1 cellular context compared by ENCODE assay signal in the genomic region with DNA sequence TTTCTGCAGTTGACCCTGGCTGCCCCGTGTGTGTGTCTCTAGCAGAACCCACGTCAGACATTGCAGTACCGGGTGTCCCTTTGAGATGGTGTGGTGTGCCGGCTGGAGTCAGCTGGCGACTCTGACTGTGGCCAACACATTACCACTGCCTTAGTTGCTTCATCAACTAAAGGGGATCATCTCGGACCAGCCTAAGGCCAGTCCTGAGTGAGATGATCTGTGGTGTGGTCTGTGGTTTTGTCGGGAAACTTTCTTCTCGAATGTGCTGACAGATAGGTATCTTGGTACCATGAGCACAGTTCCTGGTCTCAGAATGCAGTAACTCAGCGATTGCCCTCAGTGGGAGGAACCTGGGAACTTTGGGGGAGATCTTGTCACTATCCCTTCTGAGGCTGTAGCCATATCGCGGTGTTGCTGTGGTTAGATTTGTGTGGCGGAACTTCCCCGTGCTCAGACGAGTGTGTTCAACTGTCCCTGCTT.
TF ChIP-seq lines count a peak whose summit lies in the region.

No MANE protein-coding gene starts in this region.

TF ChIP-seq in HepG2, 621 proteins besides CTCF, POLR2A, EP300 and RAD21:
- no peak for TF ChIP-seq ZNF746 (CRISPR knock-in tag; IDR thresholded peaks at IDR 0.05)
- no peak for TF ChIP-seq NBN (conservative IDR thresholded peaks at IDR 0.05)
- no peak for TF ChIP-seq ZNF34 (CRISPR knock-in tag; IDR thresholded peaks at IDR 0.05; ENCODE audit: borderline replicate concordance)
- TF ChIP-seq TSC22D2 (CRISPR knock-in tag; IDR thresholded peaks at IDR 0.05; ENCODE audit: borderline replicate concordance): no peak
- TF ChIP-seq, protein P1, sequence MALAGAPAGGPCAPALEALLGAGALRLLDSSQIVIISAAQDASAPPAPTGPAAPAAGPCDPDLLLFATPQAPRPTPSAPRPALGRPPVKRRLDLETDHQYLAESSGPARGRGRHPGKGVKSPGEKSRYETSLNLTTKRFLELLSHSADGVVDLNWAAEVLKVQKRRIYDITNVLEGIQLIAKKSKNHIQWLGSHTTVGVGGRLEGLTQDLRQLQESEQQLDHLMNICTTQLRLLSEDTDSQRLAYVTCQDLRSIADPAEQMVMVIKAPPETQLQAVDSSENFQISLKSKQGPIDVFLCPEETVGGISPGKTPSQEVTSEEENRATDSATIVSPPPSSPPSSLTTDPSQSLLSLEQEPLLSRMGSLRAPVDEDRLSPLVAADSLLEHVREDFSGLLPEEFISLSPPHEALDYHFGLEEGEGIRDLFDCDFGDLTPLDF (CRISPR knock-in tag; IDR thresholded peaks at IDR 0.05): no peak
- no peak for TF ChIP-seq MXD4 (CRISPR knock-in tag; IDR thresholded peaks at IDR 0.05)
- no peak for TF ChIP-seq ZNF263 (CRISPR knock-in tag; IDR thresholded peaks at IDR 0.05)
- TF ChIP-seq BORCS8-MEF2B (CRISPR knock-in tag; IDR thresholded peaks at IDR 0.05): no peak
- no peak for TF ChIP-seq ZNF83 (CRISPR knock-in tag; IDR thresholded peaks at IDR 0.05; ENCODE audit: borderline replicate concordance)
- TF ChIP-seq ZBTB7A (CRISPR knock-in tag; IDR thresholded peaks at IDR 0.05): no peak
- TF ChIP-seq ESRRA (CRISPR knock-in tag; IDR thresholded peaks at IDR 0.05; ENCODE audit: low read depth): no peak
- TF ChIP-seq, protein P2, sequence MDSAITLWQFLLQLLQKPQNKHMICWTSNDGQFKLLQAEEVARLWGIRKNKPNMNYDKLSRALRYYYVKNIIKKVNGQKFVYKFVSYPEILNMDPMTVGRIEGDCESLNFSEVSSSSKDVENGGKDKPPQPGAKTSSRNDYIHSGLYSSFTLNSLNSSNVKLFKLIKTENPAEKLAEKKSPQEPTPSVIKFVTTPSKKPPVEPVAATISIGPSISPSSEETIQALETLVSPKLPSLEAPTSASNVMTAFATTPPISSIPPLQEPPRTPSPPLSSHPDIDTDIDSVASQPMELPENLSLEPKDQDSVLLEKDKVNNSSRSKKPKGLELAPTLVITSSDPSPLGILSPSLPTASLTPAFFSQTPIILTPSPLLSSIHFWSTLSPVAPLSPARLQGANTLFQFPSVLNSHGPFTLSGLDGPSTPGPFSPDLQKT (CRISPR knock-in tag; IDR thresholded peaks at IDR 0.05; ENCODE audit: borderline replicate concordance): no peak
- no peak for TF ChIP-seq ZSCAN12 (CRISPR knock-in tag; IDR thresholded peaks at IDR 0.05)
- TF ChIP-seq, protein P3, sequence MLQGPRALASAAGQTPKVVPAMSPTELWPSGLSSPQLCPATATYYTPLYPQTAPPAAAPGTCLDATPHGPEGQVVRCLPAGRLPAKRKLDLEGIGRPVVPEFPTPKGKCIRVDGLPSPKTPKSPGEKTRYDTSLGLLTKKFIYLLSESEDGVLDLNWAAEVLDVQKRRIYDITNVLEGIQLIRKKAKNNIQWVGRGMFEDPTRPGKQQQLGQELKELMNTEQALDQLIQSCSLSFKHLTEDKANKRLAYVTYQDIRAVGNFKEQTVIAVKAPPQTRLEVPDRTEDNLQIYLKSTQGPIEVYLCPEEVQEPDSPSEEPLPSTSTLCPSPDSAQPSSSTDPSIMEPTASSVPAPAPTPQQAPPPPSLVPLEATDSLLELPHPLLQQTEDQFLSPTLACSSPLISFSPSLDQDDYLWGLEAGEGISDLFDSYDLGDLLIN (CRISPR knock-in tag; IDR thresholded peaks at IDR 0.05; ENCODE audit: borderline replicate concordance): no peak
- no peak for TF ChIP-seq ZNF431 (CRISPR knock-in tag; IDR thresholded peaks at IDR 0.05; ENCODE audit: borderline replicate concordance, low read depth)
- no peak for TF ChIP-seq BRD4 (CRISPR knock-in tag; IDR thresholded peaks at IDR 0.05)
- TF ChIP-seq, protein P4, sequence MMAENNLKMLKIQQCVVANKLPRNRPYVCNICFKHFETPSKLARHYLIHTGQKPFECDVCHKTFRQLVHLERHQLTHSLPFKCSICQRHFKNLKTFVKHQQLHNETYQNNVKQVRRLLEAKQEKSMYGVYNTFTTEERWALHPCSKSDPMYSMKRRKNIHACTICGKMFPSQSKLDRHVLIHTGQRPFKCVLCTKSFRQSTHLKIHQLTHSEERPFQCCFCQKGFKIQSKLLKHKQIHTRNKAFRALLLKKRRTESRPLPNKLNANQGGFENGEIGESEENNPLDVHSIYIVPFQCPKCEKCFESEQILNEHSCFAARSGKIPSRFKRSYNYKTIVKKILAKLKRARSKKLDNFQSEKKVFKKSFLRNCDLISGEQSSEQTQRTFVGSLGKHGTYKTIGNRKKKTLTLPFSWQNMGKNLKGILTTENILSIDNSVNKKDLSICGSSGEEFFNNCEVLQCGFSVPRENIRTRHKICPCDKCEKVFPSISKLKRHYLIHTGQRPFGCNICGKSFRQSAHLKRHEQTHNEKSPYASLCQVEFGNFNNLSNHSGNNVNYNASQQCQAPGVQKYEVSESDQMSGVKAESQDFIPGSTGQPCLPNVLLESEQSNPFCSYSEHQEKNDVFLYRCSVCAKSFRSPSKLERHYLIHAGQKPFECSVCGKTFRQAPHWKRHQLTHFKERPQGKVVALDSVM (CRISPR knock-in tag; IDR thresholded peaks at IDR 0.05): no peak
- TF ChIP-seq ZUFSP (CRISPR knock-in tag; IDR thresholded peaks at IDR 0.05; ENCODE audit: borderline replicate concordance): no peak
TF ChIP-seq in HepG2: peak in this region for 0.
